In genomic region chr1:153907134-153907533, GRCh38 we compare ENCODE assay signal across 16 cellular contexts. TPM values are rescaled to one million over a fixed set of nuclear protein-coding genes. Genes with fewer than 3 reads are reported as not detected.
A peak's percentile ranks its signal among the peaks of the same experiment; 100 is the strongest.
DNase-seq lines count a peak whose midpoint lies in the region; ATAC-seq and TF ChIP-seq lines count a peak whose summit lies in the region.
"Had no signal": no experiment of that assay in that cellular context is flagged by ENCODE, and none has a peak within 500 bp of the region (broad histone marks: within the 10 kb centered on the region; RNA-seq: fewer than 3 reads in every experiment).

No MANE protein-coding gene starts in this region.

- no peaks in the 10 kb centered on the region for H3K36me3 ChIP-seq in CD8-positive, alpha-beta T cell (ENCODE audit: insufficient read depth, low read length)

- no peaks in the 10 kb centered on the region for H3K27me3 ChIP-seq in CD8-positive, alpha-beta T cell (ENCODE audit: insufficient read depth, low read length)

- H3K4me1 Mint-ChIP-seq in activated CD8-positive, alpha-beta T cell treated with anti-CD3 and anti-CD28 coated beads for 36 hours (ENCODE audit: low read depth): peaks cover 41% of the 10 kb centered on the region
- H3K4me1 Mint-ChIP-seq in activated CD8-positive, alpha-beta T cell treated with anti-CD3 and anti-CD28 coated beads, Interleukin-2, amount 10 ng/mL, durations not matched to agents 7 days and 5 days (ENCODE audit: low read depth): peaks cover 15% of the 10 kb centered on the region
- peaks cover 45% of the 10 kb centered on the region for H3K4me1 Mint-ChIP-seq in CD8-positive, alpha-beta T cell (ENCODE audit: low read depth)

- H3K9me3 Mint-ChIP-seq in activated CD8-positive, alpha-beta T cell treated with anti-CD3 and anti-CD28 coated beads for 36 hours: peaks cover 4% of the 10 kb centered on the region
- no peaks in the 10 kb centered on the region for H3K9me3 Mint-ChIP-seq in activated CD8-positive, alpha-beta T cell treated with anti-CD3 and anti-CD28 coated beads, Interleukin-2, amount 10 ng/mL, durations not matched to agents 7 days and 5 days (ENCODE audit: insufficient read depth)
- H3K9me3 Mint-ChIP-seq in CD8-positive, alpha-beta T cell: no peaks in the 10 kb centered on the region

- peaks cover 2% of the 10 kb centered on the region for H3K4me1 ChIP-seq in CD8-positive, alpha-beta T cell (ENCODE audit: insufficient read depth, low read length)

- no peak overlapping the region for H3K4me3 ChIP-seq in CD8-positive, alpha-beta T cell (ENCODE audit: low read depth, low read length)

- CTCF ChIA-PET in activated CD8-positive, alpha-beta T cell treated with anti-CD3 and anti-CD28 coated beads for 36 hours (lab: Charles Lee): no interaction called here
- CTCF ChIA-PET in activated CD8-positive, alpha-beta T cell treated with anti-CD3 and anti-CD28 coated beads, Interleukin-2, amount 10 ng/mL, durations not matched to agents 7 days and 5 days (lab: Charles Lee): no interaction called here
- CTCF ChIA-PET in CD8-positive, alpha-beta T cell (lab: Charles Lee): no interaction called here

- TF ChIP-seq CTCF in activated CD8-positive, alpha-beta T cell treated with anti-CD3 and anti-CD28 coated beads for 36 hours (IDR thresholded peaks at IDR 0.05): no peak
- TF ChIP-seq CTCF in CD8-positive, alpha-beta T cell (IDR thresholded peaks at IDR 0.05): no peak

- peak overlapping the region; percentile 35 for H3K27ac Mint-ChIP-seq in activated CD8-positive, alpha-beta T cell treated with anti-CD3 and anti-CD28 coated beads for 36 hours
- H3K27ac Mint-ChIP-seq in activated CD8-positive, alpha-beta T cell treated with anti-CD3 and anti-CD28 coated beads, Interleukin-2, amount 10 ng/mL, durations not matched to agents 7 days and 5 days: no peak overlapping the region
- peak overlapping the region; percentile 78 for H3K27ac Mint-ChIP-seq in CD8-positive, alpha-beta T cell

- H3K4me3 Mint-ChIP-seq in activated CD8-positive, alpha-beta T cell treated with anti-CD3 and anti-CD28 coated beads for 36 hours: no peak overlapping the region
- H3K4me3 Mint-ChIP-seq in activated CD8-positive, alpha-beta T cell treated with anti-CD3 and anti-CD28 coated beads, Interleukin-2, amount 10 ng/mL, durations not matched to agents 7 days and 5 days: no peak overlapping the region
- H3K4me3 Mint-ChIP-seq in CD8-positive, alpha-beta T cell: no peak overlapping the region

- H3K9me3 ChIP-seq in CD8-positive, alpha-beta T cell (ENCODE audit: low read length): no peaks in the 10 kb centered on the region

- no peak for ATAC-seq in activated CD8-positive, alpha-beta T cell treated with anti-CD3 and anti-CD28 coated beads for 36 hours
- ATAC-seq in activated CD8-positive, alpha-beta T cell treated with anti-CD3 and anti-CD28 coated beads, Interleukin-2, amount 10 ng/mL, durations not matched to agents 7 days and 5 days: no peak
- ATAC-seq in CD8-positive, alpha-beta T cell: no peak

- intact Hi-C loops in activated CD8-positive, alpha-beta T cell treated with anti-CD3 and anti-CD28 coated beads for 36 hours (cut with micrococcal nuclease): no loop called here
- intact Hi-C loops in CD8-positive, alpha-beta T cell (cut with DNase I, micrococcal nuclease): loop anchor here in 1 of 2 experiments (5.0 kb wide), 1 partner anchor 55 kb away; no protein-coding TSS in a partner anchor

- H3K36me3 Mint-ChIP-seq in activated CD8-positive, alpha-beta T cell treated with anti-CD3 and anti-CD28 coated beads for 36 hours (ENCODE audit: low read depth): peaks cover 29% of the 10 kb centered on the region
- H3K36me3 Mint-ChIP-seq in activated CD8-positive, alpha-beta T cell treated with anti-CD3 and anti-CD28 coated beads, Interleukin-2, amount 10 ng/mL, durations not matched to agents 7 days and 5 days (ENCODE audit: low read depth): peaks cover 27% of the 10 kb centered on the region
- peaks cover 35% of the 10 kb centered on the region for H3K36me3 Mint-ChIP-seq in CD8-positive, alpha-beta T cell

- no peak for DNase-seq in activated CD8-positive, alpha-beta T cell treated with anti-CD3 and anti-CD28 coated beads for 36 hours
- no peak for DNase-seq in activated CD8-positive, alpha-beta T cell treated with anti-CD3 and anti-CD28 coated beads, Interleukin-2, amount 10 ng/mL, durations not matched to agents 7 days and 5 days
- DNase-seq in CD8-positive, alpha-beta T cell: peak in 1 of 7 experiments; percentile 15
- DNase-seq in dedifferentiated amniotic fluid mesenchymal stem cell (ENCODE audit: extremely low spot score) (peak; percentile 14), NCI-H187 (lab: John Stamatoyannopoulos, UW) (no peak), NCI-H510A treated with DMSO at 0.1 percent for 48 hours (lab: John Stamatoyannopoulos, UW) (no peak)
- DNase-seq: 8988T, DMS 273 treated with DMSO at 0.1 percent for 48 hours, GF-D8, NCI-H1048, NCI-H1436 treated with DMSO at 0.1 percent for 48 hours, NCI-H2081, NCI-H774, RPMI8226, SIG-M5 had no signal

- H3K27me3 Mint-ChIP-seq in activated CD8-positive, alpha-beta T cell treated with anti-CD3 and anti-CD28 coated beads for 36 hours: no peaks in the 10 kb centered on the region
- no peaks in the 10 kb centered on the region for H3K27me3 Mint-ChIP-seq in activated CD8-positive, alpha-beta T cell treated with anti-CD3 and anti-CD28 coated beads, Interleukin-2, amount 10 ng/mL, durations not matched to agents 7 days and 5 days (ENCODE audit: low read depth)
- no peaks in the 10 kb centered on the region for H3K27me3 Mint-ChIP-seq in CD8-positive, alpha-beta T cell (ENCODE audit: low read depth)

- POLR2A ChIA-PET in activated CD8-positive, alpha-beta T cell treated with anti-CD3 and anti-CD28 coated beads for 36 hours (lab: Charles Lee): no interaction called here
- POLR2A ChIA-PET in activated CD8-positive, alpha-beta T cell treated with anti-CD3 and anti-CD28 coated beads, Interleukin-2, amount 10 ng/mL, durations not matched to agents 7 days and 5 days (lab: Charles Lee): no interaction called here
- POLR2A ChIA-PET in CD8-positive, alpha-beta T cell (lab: Charles Lee): no interaction called here

- H3K27ac ChIP-seq in CD8-positive, alpha-beta T cell (ENCODE audit: low read depth, low read length): no peak overlapping the region
- H3K27ac ChIP-seq: KMS-11 had no signal

RNA-seq across cellular contexts. Expression of gene GATAD2B, which starts 15.6 kb away (rescaled TPM):
- total RNA-seq in activated CD8-positive, alpha-beta T cell treated with anti-CD3 and anti-CD28 coated beads for 36 hours: 10 to 100 TPM; 59.5 to 59.8 TPM
- total RNA-seq in activated CD8-positive, alpha-beta T cell treated with anti-CD3 and anti-CD28 coated beads, Interleukin-2, amount 10 ng/mL, durations not matched to agents 7 days and 5 days: 10 to 100 TPM; 70.2 to 71.7 TPM
- total RNA-seq in CD8-positive, alpha-beta T cell: 10 to 100 TPM; 52.0 to 52.1 TPM

RNA-seq across cellular contexts. Expression of gene DENND4B, which starts 39.4 kb away (rescaled TPM):
- total RNA-seq in activated CD8-positive, alpha-beta T cell treated with anti-CD3 and anti-CD28 coated beads for 36 hours: 100 to 1,000 TPM; 102 to 107 TPM
- 100 to 1,000 TPM; 140 to 143 TPM for total RNA-seq in activated CD8-positive, alpha-beta T cell treated with anti-CD3 and anti-CD28 coated beads, Interleukin-2, amount 10 ng/mL, durations not matched to agents 7 days and 5 days
- total RNA-seq in CD8-positive, alpha-beta T cell: 10 to 100 TPM; 87.2 to 91.3 TPM

RNA-seq across cellular contexts. Expression of gene CRTC2, which starts 51.3 kb away (rescaled TPM):
- 10 to 100 TPM; 67.3 to 71.8 TPM for total RNA-seq in activated CD8-positive, alpha-beta T cell treated with anti-CD3 and anti-CD28 coated beads for 36 hours
- 100 to 1,000 TPM in 1 of 2 experiments, 10 to 100 TPM in 1; 85.1 to 104 TPM for total RNA-seq in activated CD8-positive, alpha-beta T cell treated with anti-CD3 and anti-CD28 coated beads, Interleukin-2, amount 10 ng/mL, durations not matched to agents 7 days and 5 days
- 100 to 1,000 TPM; 169 to 201 TPM for total RNA-seq in CD8-positive, alpha-beta T cell

RNA-seq across cellular contexts. Expression of gene SLC39A1, which starts 56.2 kb away (rescaled TPM):
- 10 to 100 TPM; 40.3 to 42.2 TPM for total RNA-seq in activated CD8-positive, alpha-beta T cell treated with anti-CD3 and anti-CD28 coated beads for 36 hours
- 10 to 100 TPM; 35.7 to 36.5 TPM for total RNA-seq in activated CD8-positive, alpha-beta T cell treated with anti-CD3 and anti-CD28 coated beads, Interleukin-2, amount 10 ng/mL, durations not matched to agents 7 days and 5 days
- 1 to 10 TPM; 7.2 to 7.7 TPM for total RNA-seq in CD8-positive, alpha-beta T cell
